8 cellular contexts compared by ENCODE assay signal in the genomic region with DNA sequence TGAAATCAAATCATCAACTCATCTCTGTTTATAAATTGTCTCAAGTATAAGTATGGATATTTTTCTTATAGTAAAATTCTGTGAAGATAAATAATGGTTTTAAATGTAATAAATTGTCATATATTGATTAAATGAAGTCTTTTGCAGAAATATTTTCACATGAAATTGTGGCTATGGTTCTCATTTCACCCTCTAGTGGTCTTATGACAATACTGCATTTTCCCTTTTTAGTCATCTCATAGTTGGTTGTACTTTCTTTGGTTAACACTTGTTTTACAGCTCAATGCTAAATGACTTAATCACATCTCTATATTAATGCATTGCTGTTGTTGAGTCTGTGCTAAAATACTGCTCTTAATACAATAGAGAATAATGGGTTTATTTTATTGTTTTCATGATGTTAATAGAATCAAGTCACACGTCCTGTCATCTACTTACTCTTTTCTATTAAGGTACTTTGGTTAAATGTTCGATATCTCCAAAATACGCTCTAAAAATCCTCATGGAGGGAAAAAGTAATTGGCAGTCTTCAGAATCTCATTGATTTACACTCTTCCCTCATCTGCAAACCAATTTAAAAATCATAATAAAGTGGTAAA. TPM values are rescaled to one million over a fixed set of nuclear protein-coding genes. Genes with fewer than 3 reads are reported as not detected.
DNase-seq lines count a peak whose midpoint lies in the region; ATAC-seq and TF ChIP-seq lines count a peak whose summit lies in the region.

No MANE protein-coding gene starts in this region.

- intact Hi-C loops in ascending aorta (cut with DNase I), result loop anchor here (2.0 to 10.0 kb wide), 3 partner anchors 39 to 437 kb away; a partner anchor contains a TSS
- intact Hi-C loops in sciatic nerve (cut with DNase I), result no loop called here

- no peaks in the 10 kb centered on the region for H3K79me2 ChIP-seq in KMS-11 (ENCODE audit: insufficient read depth, low read depth)

- TF ChIP-seq CTCF in BJ (IDR thresholded peaks at IDR 0.05; ENCODE audit: insufficient read depth, low read depth, low read length) (peak; percentile 71), KMS-11 (conservative IDR thresholded peaks at IDR 0.05; ENCODE audit: low read depth, low read length) (peak; percentile 92), ascending aorta (IDR thresholded peaks at IDR 0.05) (peak in 2 of 3 experiments; percentile 69 to 83)

- ATAC-seq in GM18520 (IDR thresholded peaks at IDR 0.05; ENCODE audit: unreplicated experiment), result peak; percentile 60
- no peak for ATAC-seq in sciatic nerve

- no peak overlapping the region for H3K4me2 ChIP-seq in KMS-11

- no peak overlapping the region for H3K9ac ChIP-seq in KMS-11

- POLR2A ChIA-PET in BJ (lab: Charles Lee), result no interaction called here

- no peaks in the 10 kb centered on the region for H4K20me1 ChIP-seq in KMS-11 (ENCODE audit: insufficient read depth)

- no peaks in the 10 kb centered on the region for H3K27me3 ChIP-seq in BJ (ENCODE audit: control insufficient read depth, insufficient read depth, low read length)
- H3K27me3 ChIP-seq in KMS-11 (ENCODE audit: insufficient read depth, low read depth), result no peaks in the 10 kb centered on the region
- H3K27me3 ChIP-seq in ascending aorta, result no peaks in the 10 kb centered on the region

- H3K27ac ChIP-seq in KMS-11 (no peak overlapping the region), ascending aorta (no peak overlapping the region)

- H3K9me3 ChIP-seq in ascending aorta, result no peaks in the 10 kb centered on the region

- no peak overlapping the region for H2AFZ ChIP-seq in KMS-11 (ENCODE audit: low read depth)

- H3K4me3 ChIP-seq in BJ (ENCODE audit: low read depth, low read length) (no peak overlapping the region), KMS-11 (IDR thresholded peaks at IDR 0.05; ENCODE audit: insufficient read depth, low read depth, low read length) (no peak overlapping the region), ascending aorta (no peak overlapping the region)

- H3K36me3 ChIP-seq in BJ (ENCODE audit: control insufficient read depth, insufficient read depth, low read length) (no peaks in the 10 kb centered on the region), KMS-11 (ENCODE audit: insufficient read depth) (no peaks in the 10 kb centered on the region), ascending aorta (no peaks in the 10 kb centered on the region)

- CTCF ChIA-PET in BJ (lab: Yijun Ruan, JAX), result interaction anchor here (0.6 to 2.7 kb wide), 24 partner anchors 9 to 998 kb away, joined by 3 to 14 read pairs (median 4); no protein-coding TSS in a partner anchor

- H3K4me1 ChIP-seq in KMS-11 (ENCODE audit: low read depth, poor library complexity, severe bottlenecking), result no peaks in the 10 kb centered on the region
- no peaks in the 10 kb centered on the region for H3K4me1 ChIP-seq in ascending aorta

- DNase-seq in BJ (ENCODE audit: low read depth), result no peak
- no peak for DNase-seq in ascending aorta (ENCODE audit: low spot score in 2 of 2)
- DNase-seq in left kidney (ENCODE audit: low read depth, low spot score), result peak; percentile 20
- no peak for DNase-seq in GOT3 (lab: John Stamatoyannopoulos, UW)
- no peak for DNase-seq in activated effector memory CD4-positive, alpha-beta T cell treated with Interleukin-2 at 50 U/mL for 16 hours
- no peak for DNase-seq in sciatic nerve (ENCODE audit: low spot score)

RNA-seq across cellular contexts. Expression of a gene that starts 38.0 kb away (rescaled TPM):
- 6.0 and 11.0 TPM in 2 replicates for polyA plus RNA-seq in BJ (2011; rRNA removed)
- 23.0 and 26.9 TPM in 2 replicates for polyA minus RNA-seq in BJ (2011; rRNA and poly(A)+ RNA removed)
- total RNA-seq in ascending aorta (17.3 TPM), sciatic nerve (16.9 TPM)
